ENCODE assay signal across 1 cellular context in the genomic region with DNA sequence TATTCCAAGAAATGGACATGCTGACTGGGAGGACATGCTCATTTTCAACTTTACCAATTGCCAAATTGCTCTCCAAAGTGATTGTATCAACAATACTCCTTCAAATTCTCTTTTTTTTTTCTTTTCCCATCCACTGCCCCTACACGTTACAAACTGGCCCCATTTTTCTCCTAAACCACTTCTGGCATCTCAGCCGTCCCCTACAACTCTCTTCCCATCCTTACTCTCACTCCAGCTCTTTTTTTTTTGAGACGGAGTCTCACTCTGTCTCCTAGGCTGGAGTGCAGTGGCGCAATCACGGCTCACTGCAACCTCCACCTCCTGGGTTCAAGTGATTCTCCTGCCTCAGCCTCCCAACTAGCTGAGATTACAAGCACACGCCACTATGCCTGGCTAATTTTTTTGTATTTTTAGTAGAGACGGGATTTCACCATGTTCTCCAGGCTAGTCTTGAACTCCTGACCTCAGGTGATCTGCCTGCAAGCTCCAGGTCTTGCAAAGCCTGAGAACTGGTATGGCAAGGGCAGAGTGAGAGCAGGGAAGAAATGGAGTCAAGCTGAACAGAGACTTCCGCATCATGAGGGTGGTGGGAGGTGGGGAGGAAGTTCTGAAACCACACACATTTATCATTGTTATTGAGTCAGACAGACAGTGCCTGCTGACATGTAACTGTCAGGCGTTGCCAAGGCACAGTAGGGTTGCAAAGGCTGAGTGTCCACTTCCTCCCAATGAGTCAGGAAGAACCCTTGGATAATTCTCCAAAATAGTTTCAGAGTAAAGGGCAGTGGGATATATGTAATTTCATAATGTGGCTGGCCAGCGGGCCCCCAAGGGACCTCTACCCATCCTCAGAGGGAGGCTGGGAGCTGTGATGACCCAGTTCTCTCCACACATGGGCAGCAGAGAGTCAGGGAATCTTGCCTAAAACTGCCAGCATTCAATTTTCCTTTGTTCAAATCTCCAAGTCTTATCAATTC.
TF ChIP-seq lines count a peak whose summit lies in the region.

No MANE protein-coding gene starts in this region.

TF ChIP-seq in K562, 482 proteins besides CTCF, POLR2A, EP300 and RAD21 (continued from another document and continues in another):
- TF ChIP-seq JUNB (CRISPR knock-in tag; conservative IDR thresholded peaks at IDR 0.05) (0 out of 2 replicates have a peak, but pooled peaks have one; percentile 3), ZNF780A (CRISPR knock-in tag; IDR thresholded peaks at IDR 0.05) (no peak), KLF13 (tag; IDR thresholded peaks at IDR 0.05; ENCODE audit: borderline replicate concordance, low read depth) (0 out of 2 replicates have a peak, but pooled peaks have one; percentile 29), KAT7 (CRISPR knock-in tag; IDR thresholded peaks at IDR 0.05; ENCODE audit: borderline replicate concordance) (no peak), MAFG (tag; conservative IDR thresholded peaks at IDR 0.05) (peak; percentile 43), STAT5A (IDR thresholded peaks at IDR 0.05; ENCODE audit: borderline replicate concordance, low read length) (no peak), ZFP30 (CRISPR knock-in tag; IDR thresholded peaks at IDR 0.05; ENCODE audit: borderline replicate concordance) (no peak), HMG20A (CRISPR knock-in tag; conservative IDR thresholded peaks at IDR 0.05) (no peak), BRD9 (IDR thresholded peaks at IDR 0.05; ENCODE audit: low read depth, partially characterized antibody) (no peak), ZNF12 (CRISPR knock-in tag; IDR thresholded peaks at IDR 0.05) (peak; percentile 63; the same call in 1 of the 2 replicates), CXXC5 (CRISPR knock-in tag; IDR thresholded peaks at IDR 0.05) (0 out of 2 replicates have a peak, but pooled peaks have one; percentile 34), XRCC5 (IDR thresholded peaks at IDR 0.05; ENCODE audit: low read depth, low read length) (no peak), ZNF583 (CRISPR knock-in tag; IDR thresholded peaks at IDR 0.05) (no peak), ZNF41 (CRISPR knock-in tag; conservative IDR thresholded peaks at IDR 0.05) (no peak), ZNF280B (CRISPR knock-in tag; IDR thresholded peaks at IDR 0.05) (no peak), SPI1 (IDR thresholded peaks at IDR 0.05; ENCODE audit: borderline replicate concordance, low read depth, low read length) (peak; percentile 97), FOXK2 (conservative IDR thresholded peaks at IDR 0.05 in 1 of 2, IDR thresholded peaks at IDR 0.05 in 1 of 2; ENCODE audit: low read depth in 2 of 2) (no peak), ZNF57 (CRISPR knock-in tag; IDR thresholded peaks at IDR 0.05) (no peak), ZNF146 (CRISPR knock-in tag; IDR thresholded peaks at IDR 0.05; ENCODE audit: unreplicated experiment) (no peak), SAFB (IDR thresholded peaks at IDR 0.05; ENCODE audit: borderline replicate concordance, low read depth, low read length) (no peak), RFX7 (CRISPR knock-in tag; IDR thresholded peaks at IDR 0.05) (no peak), PCBP2 (IDR thresholded peaks at IDR 0.05; ENCODE audit: low read depth, low read length, poor library complexity, severe bottlenecking) (no peak), ZBTB11 (CRISPR knock-in tag; IDR thresholded peaks at IDR 0.05) (no peak; a peak in 1 of 6 replicates), NFXL1 (CRISPR knock-in tag; IDR thresholded peaks at IDR 0.05) (no peak), TBL1XR1 (IDR thresholded peaks at IDR 0.05; ENCODE audit: low read length in 2 of 2) (peak in 1 of 2 experiments; percentile 86; a peak in 2 of 4 replicates)
- TF ChIP-seq, protein P1, sequence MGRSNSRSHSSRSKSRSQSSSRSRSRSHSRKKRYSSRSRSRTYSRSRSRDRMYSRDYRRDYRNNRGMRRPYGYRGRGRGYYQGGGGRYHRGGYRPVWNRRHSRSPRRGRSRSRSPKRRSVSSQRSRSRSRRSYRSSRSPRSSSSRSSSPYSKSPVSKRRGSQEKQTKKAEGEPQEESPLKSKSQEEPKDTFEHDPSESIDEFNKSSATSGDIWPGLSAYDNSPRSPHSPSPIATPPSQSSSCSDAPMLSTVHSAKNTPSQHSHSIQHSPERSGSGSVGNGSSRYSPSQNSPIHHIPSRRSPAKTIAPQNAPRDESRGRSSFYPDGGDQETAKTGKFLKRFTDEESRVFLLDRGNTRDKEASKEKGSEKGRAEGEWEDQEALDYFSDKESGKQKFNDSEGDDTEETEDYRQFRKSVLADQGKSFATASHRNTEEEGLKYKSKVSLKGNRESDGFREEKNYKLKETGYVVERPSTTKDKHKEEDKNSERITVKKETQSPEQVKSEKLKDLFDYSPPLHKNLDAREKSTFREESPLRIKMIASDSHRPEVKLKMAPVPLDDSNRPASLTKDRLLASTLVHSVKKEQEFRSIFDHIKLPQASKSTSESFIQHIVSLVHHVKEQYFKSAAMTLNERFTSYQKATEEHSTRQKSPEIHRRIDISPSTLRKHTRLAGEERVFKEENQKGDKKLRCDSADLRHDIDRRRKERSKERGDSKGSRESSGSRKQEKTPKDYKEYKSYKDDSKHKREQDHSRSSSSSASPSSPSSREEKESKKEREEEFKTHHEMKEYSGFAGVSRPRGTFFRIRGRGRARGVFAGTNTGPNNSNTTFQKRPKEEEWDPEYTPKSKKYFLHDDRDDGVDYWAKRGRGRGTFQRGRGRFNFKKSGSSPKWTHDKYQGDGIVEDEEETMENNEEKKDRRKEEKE (IDR thresholded peaks at IDR 0.05; ENCODE audit: borderline replicate concordance in 1 of 2, control insufficient read depth in 1 of 2, low read depth in 2 of 2, low read length in 1 of 2) = no peak
- TF ChIP-seq, protein P2, sequence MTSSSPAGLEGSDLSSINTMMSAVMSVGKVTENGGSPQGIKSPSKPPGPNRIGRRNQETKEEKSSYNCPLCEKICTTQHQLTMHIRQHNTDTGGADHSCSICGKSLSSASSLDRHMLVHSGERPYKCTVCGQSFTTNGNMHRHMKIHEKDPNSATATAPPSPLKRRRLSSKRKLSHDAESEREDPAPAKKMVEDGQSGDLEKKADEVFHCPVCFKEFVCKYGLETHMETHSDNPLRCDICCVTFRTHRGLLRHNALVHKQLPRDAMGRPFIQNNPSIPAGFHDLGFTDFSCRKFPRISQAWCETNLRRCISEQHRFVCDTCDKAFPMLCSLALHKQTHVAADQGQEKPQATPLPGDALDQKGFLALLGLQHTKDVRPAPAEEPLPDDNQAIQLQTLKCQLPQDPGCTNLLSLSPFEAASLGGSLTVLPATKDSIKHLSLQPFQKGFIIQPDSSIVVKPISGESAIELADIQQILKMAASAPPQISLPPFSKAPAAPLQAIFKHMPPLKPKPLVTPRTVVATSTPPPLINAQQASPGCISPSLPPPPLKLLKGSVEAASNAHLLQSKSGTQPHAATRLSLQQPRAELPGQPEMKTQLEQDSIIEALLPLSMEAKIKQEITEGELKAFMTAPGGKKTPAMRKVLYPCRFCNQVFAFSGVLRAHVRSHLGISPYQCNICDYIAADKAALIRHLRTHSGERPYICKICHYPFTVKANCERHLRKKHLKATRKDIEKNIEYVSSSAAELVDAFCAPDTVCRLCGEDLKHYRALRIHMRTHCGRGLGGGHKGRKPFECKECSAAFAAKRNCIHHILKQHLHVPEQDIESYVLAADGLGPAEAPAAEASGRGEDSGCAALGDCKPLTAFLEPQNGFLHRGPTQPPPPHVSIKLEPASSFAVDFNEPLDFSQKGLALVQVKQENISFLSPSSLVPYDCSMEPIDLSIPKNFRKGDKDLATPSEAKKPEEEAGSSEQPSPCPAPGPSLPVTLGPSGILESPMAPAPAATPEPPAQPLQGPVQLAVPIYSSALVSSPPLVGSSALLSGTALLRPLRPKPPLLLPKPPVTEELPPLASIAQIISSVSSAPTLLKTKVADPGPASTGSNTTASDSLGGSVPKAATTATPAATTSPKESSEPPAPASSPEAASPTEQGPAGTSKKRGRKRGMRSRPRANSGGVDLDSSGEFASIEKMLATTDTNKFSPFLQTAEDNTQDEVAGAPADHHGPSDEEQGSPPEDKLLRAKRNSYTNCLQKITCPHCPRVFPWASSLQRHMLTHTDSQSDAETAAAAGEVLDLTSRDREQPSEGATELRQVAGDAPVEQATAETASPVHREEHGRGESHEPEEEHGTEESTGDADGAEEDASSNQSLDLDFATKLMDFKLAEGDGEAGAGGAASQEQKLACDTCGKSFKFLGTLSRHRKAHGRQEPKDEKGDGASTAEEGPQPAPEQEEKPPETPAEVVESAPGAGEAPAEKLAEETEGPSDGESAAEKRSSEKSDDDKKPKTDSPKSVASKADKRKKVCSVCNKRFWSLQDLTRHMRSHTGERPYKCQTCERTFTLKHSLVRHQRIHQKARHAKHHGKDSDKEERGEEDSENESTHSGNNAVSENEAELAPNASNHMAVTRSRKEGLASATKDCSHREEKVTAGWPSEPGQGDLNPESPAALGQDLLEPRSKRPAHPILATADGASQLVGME (CRISPR knock-in tag; IDR thresholded peaks at IDR 0.05) = no peak
- TF ChIP-seq, protein P3, sequence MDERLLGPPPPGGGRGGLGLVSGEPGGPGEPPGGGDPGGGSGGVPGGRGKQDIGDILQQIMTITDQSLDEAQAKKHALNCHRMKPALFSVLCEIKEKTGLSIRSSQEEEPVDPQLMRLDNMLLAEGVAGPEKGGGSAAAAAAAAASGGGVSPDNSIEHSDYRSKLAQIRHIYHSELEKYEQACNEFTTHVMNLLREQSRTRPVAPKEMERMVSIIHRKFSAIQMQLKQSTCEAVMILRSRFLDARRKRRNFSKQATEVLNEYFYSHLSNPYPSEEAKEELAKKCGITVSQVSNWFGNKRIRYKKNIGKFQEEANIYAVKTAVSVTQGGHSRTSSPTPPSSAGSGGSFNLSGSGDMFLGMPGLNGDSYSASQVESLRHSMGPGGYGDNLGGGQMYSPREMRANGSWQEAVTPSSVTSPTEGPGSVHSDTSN (CRISPR knock-in tag; IDR thresholded peaks at IDR 0.05; ENCODE audit: low read depth) = peak; percentile 97
- TF ChIP-seq, protein P3 (tag; conservative IDR thresholded peaks at IDR 0.05; ENCODE audit: low read depth) = peak; percentile 99
- TF ChIP-seq, protein P4, sequence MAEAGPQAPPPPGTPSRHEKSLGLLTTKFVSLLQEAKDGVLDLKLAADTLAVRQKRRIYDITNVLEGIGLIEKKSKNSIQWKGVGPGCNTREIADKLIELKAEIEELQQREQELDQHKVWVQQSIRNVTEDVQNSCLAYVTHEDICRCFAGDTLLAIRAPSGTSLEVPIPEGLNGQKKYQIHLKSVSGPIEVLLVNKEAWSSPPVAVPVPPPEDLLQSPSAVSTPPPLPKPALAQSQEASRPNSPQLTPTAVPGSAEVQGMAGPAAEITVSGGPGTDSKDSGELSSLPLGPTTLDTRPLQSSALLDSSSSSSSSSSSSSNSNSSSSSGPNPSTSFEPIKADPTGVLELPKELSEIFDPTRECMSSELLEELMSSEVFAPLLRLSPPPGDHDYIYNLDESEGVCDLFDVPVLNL (CRISPR knock-in tag; IDR thresholded peaks at IDR 0.05; ENCODE audit: low read depth) = no peak
- TF ChIP-seq, protein P5, sequence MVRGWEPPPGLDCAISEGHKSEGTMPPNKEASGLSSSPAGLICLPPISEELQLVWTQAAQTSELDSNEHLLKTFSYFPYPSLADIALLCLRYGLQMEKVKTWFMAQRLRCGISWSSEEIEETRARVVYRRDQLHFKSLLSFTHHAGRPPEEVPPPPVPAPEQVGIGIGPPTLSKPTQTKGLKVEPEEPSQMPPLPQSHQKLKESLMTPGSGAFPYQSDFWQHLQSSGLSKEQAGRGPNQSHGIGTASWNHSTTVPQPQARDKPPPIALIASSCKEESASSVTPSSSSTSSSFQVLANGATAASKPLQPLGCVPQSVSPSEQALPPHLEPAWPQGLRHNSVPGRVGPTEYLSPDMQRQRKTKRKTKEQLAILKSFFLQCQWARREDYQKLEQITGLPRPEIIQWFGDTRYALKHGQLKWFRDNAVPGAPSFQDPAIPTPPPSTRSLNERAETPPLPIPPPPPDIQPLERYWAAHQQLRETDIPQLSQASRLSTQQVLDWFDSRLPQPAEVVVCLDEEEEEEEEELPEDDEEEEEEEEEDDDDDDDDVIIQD (CRISPR knock-in tag; IDR thresholded peaks at IDR 0.05) = no peak
